Comparison of ENCODE assay signal across 15 cellular contexts in the genomic region with DNA sequence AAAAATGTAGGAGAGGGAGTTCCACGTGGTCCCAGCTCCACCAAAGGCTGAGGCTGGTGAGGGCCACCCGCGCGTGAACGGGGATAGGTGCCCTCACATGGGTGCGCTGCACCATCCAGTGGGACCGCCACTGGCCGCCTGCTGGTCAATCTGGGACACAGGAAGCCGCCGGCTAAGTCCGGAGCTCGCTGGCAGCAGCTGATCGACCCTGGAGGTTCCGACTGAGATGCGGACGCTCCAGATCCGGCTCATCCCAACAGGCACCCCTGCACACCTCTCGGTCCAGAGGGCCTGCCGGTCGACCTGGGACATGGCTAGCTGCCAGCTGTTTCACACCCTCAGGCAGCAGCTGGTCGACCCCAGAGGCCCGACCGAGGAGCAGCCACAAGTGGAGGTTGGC.
DNase-seq lines count a peak whose midpoint lies in the region; ATAC-seq and TF ChIP-seq lines count a peak whose summit lies in the region.
"Had no signal": no experiment of that assay in that cellular context is flagged by ENCODE, and none has a peak within 500 bp of the region (broad histone marks: within the 10 kb centered on the region; RNA-seq: fewer than 3 reads in every experiment).

No MANE protein-coding gene starts in this region.

- peak; percentile 16 for DNase-seq in GM13976 (ENCODE audit: low spot score)
- no peak for DNase-seq in WTC11 (ENCODE audit: low spot score)
- peak; percentile 36 for DNase-seq in endodermal cell
- DNase-seq in upper lobe of left lung, result peak in 1 of 2 donors; percentile 62
- DNase-seq in activated naive CD4-positive, alpha-beta T cell treated with Interleukin-2 at 50 U/mL for 16 hours, result no peak
- no peak for DNase-seq in ecto neural progenitor cell (ENCODE audit: low spot score)
- DNase-seq in activated CD4-positive, alpha-beta T cell treated with anti-CD3 and anti-CD28 coated beads, Interleukin-2, amount 50 U/mL, for 4 hours, result no peak
- DNase-seq: 8988T; Calu3; CD8-positive, alpha-beta T cell; DMS53 had no signal

- no peak for TF ChIP-seq CTCF in GM13976 (IDR thresholded peaks at IDR 0.05; ENCODE audit: borderline replicate concordance, control extremely low read depth, extremely low read depth, insufficient read depth, missing control alignments)
- no peak for TF ChIP-seq CTCF in WTC11 (IDR thresholded peaks at IDR 0.05)
- peak; percentile 16 for TF ChIP-seq CTCF in endodermal cell (conservative IDR thresholded peaks at IDR 0.05)
- no peak for TF ChIP-seq CTCF in upper lobe of left lung (IDR thresholded peaks at IDR 0.05)

- H3K27me3 ChIP-seq in endodermal cell (ENCODE audit: control insufficient read depth, insufficient read depth, low read length, poor library complexity, severe bottlenecking) (no peaks in the 10 kb centered on the region), upper lobe of left lung (no peaks in the 10 kb centered on the region)
- H3K27me3 ChIP-seq: BLaER1 treated with 17β-estradiol and CSF1 and Interleukin-3, amounts not matched to agents 10 nM and 100 nM had no signal

- CTCF ChIA-PET in WTC11 (lab: Charles Lee), result no interaction called here

- peaks cover 30% of the 10 kb centered on the region for H3K9me3 Mint-ChIP-seq in WTC11
- H3K9me3 Mint-ChIP-seq in endodermal cell, result peaks cover 32% of the 10 kb centered on the region

- in situ Hi-C loops in GM13976 (cut with MboI; ENCODE audit: low sequenced_read_pairs, unreplicated experiment), result no loop called here

- no peak overlapping the region for H3K4me3 Mint-ChIP-seq in WTC11
- no peak overlapping the region for H3K4me3 Mint-ChIP-seq in endodermal cell
- H3K4me3 Mint-ChIP-seq: B cell; CD8-positive, alpha-beta T cell had no signal

- POLR2A ChIA-PET in WTC11 (lab: Charles Lee), result no interaction called here

- H3K4me1 Mint-ChIP-seq in WTC11, result no peaks in the 10 kb centered on the region
- no peaks in the 10 kb centered on the region for H3K4me1 Mint-ChIP-seq in endodermal cell
- H3K4me1 Mint-ChIP-seq: B cell had no signal

- no peaks in the 10 kb centered on the region for H3K36me3 ChIP-seq in endodermal cell (ENCODE audit: control insufficient read depth, insufficient read depth, low read length)
- no peaks in the 10 kb centered on the region for H3K36me3 ChIP-seq in upper lobe of left lung
- H3K36me3 ChIP-seq: HAP-1 had no signal

- H3K4me1 ChIP-seq in endodermal cell (ENCODE audit: control insufficient read depth, insufficient read depth, low read length) (no peaks in the 10 kb centered on the region), upper lobe of left lung (no peaks in the 10 kb centered on the region)
- H3K4me1 ChIP-seq: BLaER1 treated with 17β-estradiol and CSF1 and Interleukin-3, amounts not matched to agents 10 nM and 100 nM; HAP-1 had no signal

- 90 to 92% methylated on average over 18 to 23 of the region's 23 CpGs for WGBS in endodermal cell (ENCODE audit: insufficient coverage in 1 of 2, insufficient read length in 1 of 2), 2 experiments
- 80 to 86% methylated on average over 7 to 23 of the region's 23 CpGs for WGBS in upper lobe of left lung, 2 donors

- no peak overlapping the region for H3K9ac ChIP-seq in endodermal cell (ENCODE audit: extremely low read depth, low read length, poor library complexity, severe bottlenecking)
- H3K9ac ChIP-seq: BLaER1 treated with 17β-estradiol and CSF1 and Interleukin-3, amounts not matched to agents 10 nM and 100 nM had no signal

- ATAC-seq in WTC11 (0 out of 2 replicates have a peak, but pooled peaks have one; percentile 20), upper lobe of left lung (ENCODE audit: low FRiP score in 2 of 2) (peak; percentile 35 to 44), HG02884 (IDR thresholded peaks at IDR 0.05; ENCODE audit: unreplicated experiment) (no peak)
- ATAC-seq: CD8-positive, alpha-beta T cell had no signal

- H3K36me3 Mint-ChIP-seq in WTC11 (peaks cover 23% of the 10 kb centered on the region), endodermal cell (ENCODE audit: low read depth) (no peaks in the 10 kb centered on the region)
- H3K36me3 Mint-ChIP-seq: CD8-positive, alpha-beta T cell had no signal

- H3K4me3 ChIP-seq in endodermal cell (ENCODE audit: low read length), result no peak overlapping the region
- H3K4me3 ChIP-seq in upper lobe of left lung, result no peak overlapping the region
- H3K4me3 ChIP-seq: BLaER1 treated with 17β-estradiol and CSF1 and Interleukin-3, amounts not matched to agents 10 nM and 100 nM; HAP-1 had no signal

- H3K27ac ChIP-seq in endodermal cell (ENCODE audit: low read depth, low read length) (no peak overlapping the region), upper lobe of left lung (no peak overlapping the region)
- H3K27ac ChIP-seq: BLaER1 treated with 17β-estradiol and CSF1 and Interleukin-3, amounts not matched to agents 10 nM and 100 nM had no signal

- TF ChIP-seq EP300 in upper lobe of left lung (IDR thresholded peaks at IDR 0.05), result no peak

- H3K27ac Mint-ChIP-seq in WTC11, result no peak overlapping the region
- H3K27ac Mint-ChIP-seq in endodermal cell, result no peak overlapping the region
- H3K27ac Mint-ChIP-seq: B cell; CD8-positive, alpha-beta T cell had no signal

- no peak for TF ChIP-seq POLR2A in upper lobe of left lung (IDR thresholded peaks at IDR 0.05)

- H3K9me3 ChIP-seq in endodermal cell (ENCODE audit: control insufficient read depth, low read length), result no peaks in the 10 kb centered on the region
- peaks cover 0 to 3% (median 0%) of the 10 kb centered on the region in 4 donors for H3K9me3 ChIP-seq in upper lobe of left lung
- H3K9me3 ChIP-seq: HAP-1 had no signal

- no peaks in the 10 kb centered on the region; the same call in 1 of the 2 replicates for H3K27me3 Mint-ChIP-seq in WTC11 (ENCODE audit: low read depth)
- H3K27me3 Mint-ChIP-seq in endodermal cell (ENCODE audit: insufficient read depth), result peaks cover 6% of the 10 kb centered on the region

TF ChIP-seq in WTC11, 78 proteins besides CTCF, POLR2A, EP300 and RAD21:
- TF ChIP-seq, protein P1, sequence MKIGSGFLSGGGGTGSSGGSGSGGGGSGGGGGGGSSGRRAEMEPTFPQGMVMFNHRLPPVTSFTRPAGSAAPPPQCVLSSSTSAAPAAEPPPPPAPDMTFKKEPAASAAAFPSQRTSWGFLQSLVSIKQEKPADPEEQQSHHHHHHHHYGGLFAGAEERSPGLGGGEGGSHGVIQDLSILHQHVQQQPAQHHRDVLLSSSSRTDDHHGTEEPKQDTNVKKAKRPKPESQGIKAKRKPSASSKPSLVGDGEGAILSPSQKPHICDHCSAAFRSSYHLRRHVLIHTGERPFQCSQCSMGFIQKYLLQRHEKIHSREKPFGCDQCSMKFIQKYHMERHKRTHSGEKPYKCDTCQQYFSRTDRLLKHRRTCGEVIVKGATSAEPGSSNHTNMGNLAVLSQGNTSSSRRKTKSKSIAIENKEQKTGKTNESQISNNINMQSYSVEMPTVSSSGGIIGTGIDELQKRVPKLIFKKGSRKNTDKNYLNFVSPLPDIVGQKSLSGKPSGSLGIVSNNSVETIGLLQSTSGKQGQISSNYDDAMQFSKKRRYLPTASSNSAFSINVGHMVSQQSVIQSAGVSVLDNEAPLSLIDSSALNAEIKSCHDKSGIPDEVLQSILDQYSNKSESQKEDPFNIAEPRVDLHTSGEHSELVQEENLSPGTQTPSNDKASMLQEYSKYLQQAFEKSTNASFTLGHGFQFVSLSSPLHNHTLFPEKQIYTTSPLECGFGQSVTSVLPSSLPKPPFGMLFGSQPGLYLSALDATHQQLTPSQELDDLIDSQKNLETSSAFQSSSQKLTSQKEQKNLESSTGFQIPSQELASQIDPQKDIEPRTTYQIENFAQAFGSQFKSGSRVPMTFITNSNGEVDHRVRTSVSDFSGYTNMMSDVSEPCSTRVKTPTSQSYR (CRISPR knock-in tag; IDR thresholded peaks at IDR 0.05), result no peak
- TF ChIP-seq HMGA2 (CRISPR knock-in tag; IDR thresholded peaks at IDR 0.05), result no peak
TF ChIP-seq in WTC11: peak in this region for 0.

Comparison
In these comparisons a context has a peak if more than half of its experiments do, and no peak if none do; other contexts are left out.
1. DNase-seq: peak in GM13976 (single experiment) and endodermal cell (single experiment); none in WTC11 (single experiment), activated naive CD4-positive, alpha-beta T cell treated with Interleukin-2 at 50 U/mL for 16 hours (single experiment), ecto neural progenitor cell (single experiment) and activated CD4-positive, alpha-beta T cell treated with anti-CD3 and anti-CD28 coated beads, Interleukin-2, amount 50 U/mL, for 4 hours (0 of 2).